In genomic region chr1:6784560-6785317, GRCh38 we compare ENCODE assay signal across 8 cellular contexts. TPM values are rescaled to one million over a fixed set of nuclear protein-coding genes. Genes with fewer than 3 reads are reported as not detected.
A peak's percentile ranks its signal among the peaks of the same experiment; 100 is the strongest.
DNase-seq lines count a peak whose midpoint lies in the region; ATAC-seq and TF ChIP-seq lines count a peak whose summit lies in the region.

No MANE protein-coding gene starts in this region.

- peak; percentile 72 for ATAC-seq in GM19438 (IDR thresholded peaks at IDR 0.05; ENCODE audit: low read depth, unreplicated experiment)
- peak; percentile 63 for ATAC-seq in HG03571 (IDR thresholded peaks at IDR 0.05; ENCODE audit: unreplicated experiment)
- peak; percentile 93 for ATAC-seq in left lung

- H3K4me3 ChIP-seq in left lung: peak overlapping the region; percentile 75 to 79

- peak overlapping the region; percentile 99 to 100 for H3K27ac ChIP-seq in left lung

- intact Hi-C loops in left lung (cut with DNase I): no loop called here

- TF ChIP-seq CTCF in left lung (IDR thresholded peaks at IDR 0.05): no peak

- peak; percentile 100 for DNase-seq in CD1c-positive myeloid dendritic cell (ENCODE audit: extremely low spot score)
- peak; percentile 96 for DNase-seq in NCI-H774 (lab: John Stamatoyannopoulos, UW)
- peak; percentile 99 to 100 for DNase-seq in activated CD4-positive, alpha-beta T cell treated with anti-CD3 and anti-CD28 coated beads, Interleukin-2, amount 50 U/mL, for 48 hours
- peak; percentile 100 for DNase-seq in dermis blood vessel endothelial cell
- peak; percentile 97 to 100 for DNase-seq in left lung
- DNase-seq in stimulated activated CD4-positive, alpha-beta T cell treated with anti-CD3 and anti-CD28 coated beads, Interleukin-2, amount 100 ng/mL, for 4 hours (ENCODE audit: low read depth): peak; percentile 99

- peaks cover 4 to 42% of the 10 kb centered on the region in 2 donors for H3K4me1 ChIP-seq in left lung

- no peaks in the 10 kb centered on the region for H3K36me3 ChIP-seq in left lung

- H3K27me3 ChIP-seq in left lung: no peaks in the 10 kb centered on the region

- no peaks in the 10 kb centered on the region for H3K9me3 ChIP-seq in left lung

RNA-seq across cellular contexts. Expression of gene CAMTA1, which starts 0.5 kb away (rescaled TPM):
- total RNA-seq in dermis blood vessel endothelial cell: 52.7 and 58.4 TPM in 2 replicates
- total RNA-seq in left lung: 10 to 100 TPM; 56.9 to 69.1 TPM

Comparison
In these comparisons a context has a peak if more than half of its experiments do, and no peak if none do; other contexts are left out.
1. Peak in every context shown above with its lines: DNase-seq, ATAC-seq, H3K4me3 ChIP-seq and H3K27ac ChIP-seq.